ENCODE assay signal across 21 cellular contexts in genomic region chr10:70328987-70329386, GRCh38. TPM values are rescaled to one million over a fixed set of nuclear protein-coding genes. Genes with fewer than 3 reads are reported as not detected.
A peak's percentile ranks its signal among the peaks of the same experiment; 100 is the strongest.
DNase-seq lines count a peak whose midpoint lies in the region; ATAC-seq and TF ChIP-seq lines count a peak whose summit lies in the region.
"Had no signal": no experiment of that assay in that cellular context is flagged by ENCODE, and none has a peak within 500 bp of the region (broad histone marks: within the 10 kb centered on the region; RNA-seq: fewer than 3 reads in every experiment).

No MANE protein-coding gene starts in this region.

- TF ChIP-seq CTCF in epithelial cell of proximal tubule (conservative IDR thresholded peaks at IDR 0.05; ENCODE audit: low read depth, low read length): no peak
- TF ChIP-seq CTCF in psoas muscle (IDR thresholded peaks at IDR 0.05): no peak

- intact Hi-C loops in psoas muscle (cut with DNase I): no loop called here

- no peaks in the 10 kb centered on the region for H3K36me3 ChIP-seq in psoas muscle (ENCODE audit: insufficient read depth in 1 of 2, low read depth in 1 of 2)
- H3K36me3 ChIP-seq: neural progenitor cell had no signal

- H3K27ac ChIP-seq in psoas muscle: peak overlapping the region; percentile 86
- H3K27ac ChIP-seq: BLaER1, neural progenitor cell had no signal

- DNase-seq in ELR (ENCODE audit: low read depth) (peak; percentile 40), M059J (ENCODE audit: low read depth) (peak; percentile 80), epithelial cell of proximal tubule (ENCODE audit: low read depth) (peak; percentile 35), psoas muscle (no peak), nucleus accumbens (lab: John Stamatoyannopoulos, UW) (no peak)
- DNase-seq in effector CD4-positive, alpha-beta T cell: no peak
- no peak for DNase-seq in central memory CD4-positive, alpha-beta T cell
- DNase-seq: activated CD8-positive, alpha-beta T cell treated with anti-CD3 and anti-CD28 coated beads, Interleukin-2, amount 10 ng/mL, durations not matched to agents 7 days and 5 days; activated naive CD8-positive, alpha-beta T cell treated with anti-CD3 and anti-CD28 coated beads, Interleukin-2, amount 50 U/mL, for 24 hours; endodermal cell; HFFc6; NCI-H1048; NCI-H69; stimulated activated CD4-positive, alpha-beta T cell treated with anti-CD3 and anti-CD28 coated beads, Interleukin-2, amount 100 ng/mL, for 48 hours; SW 1271 had no signal

- H3K27me3 ChIP-seq in psoas muscle (ENCODE audit: insufficient read depth in 3 of 3, low read length in 2 of 3): no peaks in the 10 kb centered on the region
- H3K27me3 ChIP-seq: neural progenitor cell had no signal

- H3K4me1 ChIP-seq in psoas muscle: peaks cover 58% of the 10 kb centered on the region

- 17 to 40% (median 28%) methylated on average over 4 of the region's 4 CpGs for WGBS in psoas muscle, 3 donors

- peak in 3 of 4 donors; percentile 44 to 61 (median 58) for ATAC-seq in psoas muscle
- ATAC-seq: activated CD8-positive, alpha-beta T cell treated with anti-CD3 and anti-CD28 coated beads, Interleukin-2, amount 10 ng/mL, durations not matched to agents 7 days and 5 days; activated naive CD8-positive, alpha-beta T cell treated with anti-CD3 and anti-CD28 coated beads, Interleukin-2, amount 50 U/mL, for 24 hours; HepG2 had no signal

- H3K9me3 ChIP-seq in psoas muscle: no peaks in the 10 kb centered on the region

- no peak overlapping the region for H3K4me3 ChIP-seq in epithelial cell of proximal tubule (ENCODE audit: low read depth, low read length)
- H3K4me3 ChIP-seq in psoas muscle: no peak overlapping the region
- H3K4me3 ChIP-seq: BLaER1, neural progenitor cell had no signal

RNA-seq across cellular contexts. Expression of gene NPFFR1, which starts 45.2 kb away (rescaled TPM):
- not detected in 2 replicates for total RNA-seq in M059J (2014; rRNA removed; shearing (Covaris generic))
- total RNA-seq in epithelial cell of proximal tubule (0.14 TPM in 1 of 2 replicates, not detected in the other), psoas muscle (not detected)
- under 1 TPM in 2 of 3 donors, not detected in 1; under 0.01 to 0.01 TPM for polyA plus RNA-seq in psoas muscle
- total RNA-seq: activated CD8-positive, alpha-beta T cell treated with anti-CD3 and anti-CD28 coated beads, Interleukin-2, amount 10 ng/mL, durations not matched to agents 7 days and 5 days; chondrocyte; glomerular endothelial cell; HFFc6; lung microvascular endothelial cell had no signal
- polyA plus RNA-seq: HepG2 had no signal

RNA-seq across cellular contexts. Expression of gene LRRC20, which starts 53.4 kb away (rescaled TPM):
- 17.8 and 21.4 TPM in 2 replicates for total RNA-seq in M059J (2014; rRNA removed; shearing (Covaris generic))
- 39.5 and 48.1 TPM in 2 replicates for total RNA-seq in epithelial cell of proximal tubule
- total RNA-seq in psoas muscle: 100 to 1,000 TPM in 3 of 4 donors, 10 to 100 TPM in 1; 66.1 to 143 (median 140) TPM
- 100 to 1,000 TPM in 1 of 3 donors, 10 to 100 TPM in 2; 26.4 to 153 (median 67.2) TPM for polyA plus RNA-seq in psoas muscle

Comparison
In these comparisons a context has a peak if more than half of its experiments do, and no peak if none do; other contexts are left out.
1. DNase-seq: peak in ELR (single experiment), M059J (single experiment) and epithelial cell of proximal tubule (single experiment); none in psoas muscle (0 of 2), nucleus accumbens (0 of 56), effector CD4-positive, alpha-beta T cell (single experiment) and central memory CD4-positive, alpha-beta T cell (single experiment).